1 cellular context compared by ENCODE assay signal in the genomic region with DNA sequence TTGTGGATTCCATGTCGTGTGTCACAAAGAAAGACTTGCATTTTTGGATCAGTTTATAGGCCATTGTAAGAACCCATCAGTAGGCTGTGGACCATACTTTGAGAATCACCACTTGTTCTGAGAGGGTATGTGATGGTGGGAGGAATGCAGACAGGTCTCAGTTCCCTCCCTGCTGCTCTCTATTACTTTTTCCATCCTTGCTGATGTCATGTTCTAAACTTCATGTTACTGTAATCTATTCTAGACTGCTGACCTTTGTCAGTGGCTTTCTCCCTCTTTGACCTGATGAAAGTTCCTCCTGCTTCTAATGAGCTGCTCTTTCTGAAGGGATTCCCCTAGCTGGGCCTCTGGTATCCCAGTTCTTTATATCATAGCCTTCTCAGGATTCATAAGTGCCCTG.
TF ChIP-seq lines count a peak whose summit lies in the region.

No MANE protein-coding gene starts in this region.

TF ChIP-seq in GM12878, 131 proteins besides CTCF, POLR2A, EP300 and RAD21 (continued from another document):
- TF ChIP-seq ATF3 (IDR thresholded peaks at IDR 0.05; ENCODE audit: borderline replicate concordance, extremely low read depth, low read depth, low read length) (no peak), BRCA1 (IDR thresholded peaks at IDR 0.05; ENCODE audit: low read depth, low read length) (no peak), SUPT20H (IDR thresholded peaks at IDR 0.05; ENCODE audit: borderline replicate concordance, control insufficient read depth, low read depth, low read length) (no peak), PAX5 (IDR thresholded peaks at IDR 0.05; ENCODE audit: borderline replicate concordance, low read depth, low read length) (no peak)
- TF ChIP-seq, protein P1, sequence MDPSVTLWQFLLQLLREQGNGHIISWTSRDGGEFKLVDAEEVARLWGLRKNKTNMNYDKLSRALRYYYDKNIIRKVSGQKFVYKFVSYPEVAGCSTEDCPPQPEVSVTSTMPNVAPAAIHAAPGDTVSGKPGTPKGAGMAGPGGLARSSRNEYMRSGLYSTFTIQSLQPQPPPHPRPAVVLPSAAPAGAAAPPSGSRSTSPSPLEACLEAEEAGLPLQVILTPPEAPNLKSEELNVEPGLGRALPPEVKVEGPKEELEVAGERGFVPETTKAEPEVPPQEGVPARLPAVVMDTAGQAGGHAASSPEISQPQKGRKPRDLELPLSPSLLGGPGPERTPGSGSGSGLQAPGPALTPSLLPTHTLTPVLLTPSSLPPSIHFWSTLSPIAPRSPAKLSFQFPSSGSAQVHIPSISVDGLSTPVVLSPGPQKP (IDR thresholded peaks at IDR 0.05; ENCODE audit: low read depth, low read length): no peak
TF ChIP-seq in GM12878: peak in this region for 0.
